ENCODE assay signal across 10 cellular contexts in genomic region chr9:41113348-41113747, GRCh38. TPM values are rescaled to one million over a fixed set of nuclear protein-coding genes. Genes with fewer than 3 reads are reported as not detected.
DNase-seq lines count a peak whose midpoint lies in the region; ATAC-seq and TF ChIP-seq lines count a peak whose summit lies in the region.
"Not testable (repeated sequence)": the region's sequence is repeated elsewhere in the genome, so short reads cannot be mapped to it uniquely, and the experiment has no call there.
"Had no signal": no experiment of that assay in that cellular context is flagged by ENCODE, and none has a peak within 500 bp of the region (broad histone marks: within the 10 kb centered on the region; RNA-seq: fewer than 3 reads in every experiment).

No MANE protein-coding gene starts in this region.

- not testable (repeated sequence) for H3K27ac ChIP-seq in upper lobe of left lung

- no CpG with 5 or more reads among the region's 14 CpGs for WGBS in upper lobe of left lung, 2 donors

- TF ChIP-seq EP300 in upper lobe of left lung (IDR thresholded peaks at IDR 0.05) = not testable (repeated sequence)

- not testable (repeated sequence) for H3K27me3 ChIP-seq in upper lobe of left lung

- H3K4me3 Mint-ChIP-seq in activated CD4-positive, alpha-beta T cell treated with anti-CD3 and anti-CD28 coated beads for 36 hours; activated CD8-positive, alpha-beta memory T cell treated with anti-CD3 and anti-CD28 coated beads, Interleukin-2, amount 10 ng/mL, durations not matched to agents 7 days and 5 days; activated naive CD8-positive, alpha-beta T cell treated with anti-CD3 and anti-CD28 coated beads, Interleukin-2, amount 10 ng/mL, durations not matched to agents 7 days and 5 days; stimulated activated effector memory CD8-positive, alpha-beta T cell treated with anti-CD3 and anti-CD28 coated beads, Interleukin-12 subunit alpha, Interleukin-12 subunit beta, amount 100 ng/mL, for 72 hours: not testable (repeated sequence)

- H3K9me3 Mint-ChIP-seq in activated CD4-positive, alpha-beta T cell treated with anti-CD3 and anti-CD28 coated beads for 36 hours (ENCODE audit: low read depth); activated CD8-positive, alpha-beta memory T cell treated with anti-CD3 and anti-CD28 coated beads, Interleukin-2, amount 10 ng/mL, durations not matched to agents 7 days and 5 days (ENCODE audit: low read depth); activated naive CD8-positive, alpha-beta T cell treated with anti-CD3 and anti-CD28 coated beads, Interleukin-2, amount 10 ng/mL, durations not matched to agents 7 days and 5 days; stimulated activated effector memory CD8-positive, alpha-beta T cell treated with anti-CD3 and anti-CD28 coated beads, Interleukin-12 subunit alpha, Interleukin-12 subunit beta, amount 100 ng/mL, for 72 hours: not testable (repeated sequence)

- intact Hi-C loops in activated CD4-positive, alpha-beta T cell treated with anti-CD3 and anti-CD28 coated beads for 36 hours (cut with DNase I, micrococcal nuclease) = not testable (repeated sequence)

- CTCF ChIA-PET in activated CD4-positive, alpha-beta T cell treated with anti-CD3 and anti-CD28 coated beads for 36 hours (lab: Charles Lee); activated CD8-positive, alpha-beta memory T cell treated with anti-CD3 and anti-CD28 coated beads, Interleukin-2, amount 10 ng/mL, durations not matched to agents 7 days and 5 days (lab: Charles Lee): not testable (repeated sequence)

- TF ChIP-seq CTCF in upper lobe of left lung (IDR thresholded peaks at IDR 0.05) = not testable (repeated sequence)

- TF ChIP-seq POLR2A in upper lobe of left lung (IDR thresholded peaks at IDR 0.05) = not testable (repeated sequence)

- ATAC-seq in activated CD4-positive, alpha-beta T cell treated with anti-CD3 and anti-CD28 coated beads for 36 hours = peak; percentile 34
- ATAC-seq in activated CD8-positive, alpha-beta memory T cell treated with anti-CD3 and anti-CD28 coated beads, Interleukin-2, amount 10 ng/mL, durations not matched to agents 7 days and 5 days = peak; percentile 16
- ATAC-seq in activated naive CD8-positive, alpha-beta T cell treated with anti-CD3 and anti-CD28 coated beads, Interleukin-2, amount 10 ng/mL, durations not matched to agents 7 days and 5 days (ENCODE audit: low read depth) = peak; percentile 11
- ATAC-seq in stimulated activated effector memory CD8-positive, alpha-beta T cell treated with anti-CD3 and anti-CD28 coated beads, Interleukin-12 subunit alpha, Interleukin-12 subunit beta, amount 100 ng/mL, for 72 hours = peak; percentile 46
- ATAC-seq in upper lobe of left lung (ENCODE audit: low FRiP score in 2 of 2) = peak; percentile 28 to 46

- H3K36me3 ChIP-seq in upper lobe of left lung = not testable (repeated sequence)

- H3K36me3 Mint-ChIP-seq in activated CD4-positive, alpha-beta T cell treated with anti-CD3 and anti-CD28 coated beads for 36 hours (ENCODE audit: low read depth); activated CD8-positive, alpha-beta memory T cell treated with anti-CD3 and anti-CD28 coated beads, Interleukin-2, amount 10 ng/mL, durations not matched to agents 7 days and 5 days; activated naive CD8-positive, alpha-beta T cell treated with anti-CD3 and anti-CD28 coated beads, Interleukin-2, amount 10 ng/mL, durations not matched to agents 7 days and 5 days; stimulated activated effector memory CD8-positive, alpha-beta T cell treated with anti-CD3 and anti-CD28 coated beads, Interleukin-12 subunit alpha, Interleukin-12 subunit beta, amount 100 ng/mL, for 72 hours: not testable (repeated sequence)

- H3K27ac Mint-ChIP-seq in activated CD4-positive, alpha-beta T cell treated with anti-CD3 and anti-CD28 coated beads for 36 hours; activated CD8-positive, alpha-beta memory T cell treated with anti-CD3 and anti-CD28 coated beads, Interleukin-2, amount 10 ng/mL, durations not matched to agents 7 days and 5 days; activated naive CD8-positive, alpha-beta T cell treated with anti-CD3 and anti-CD28 coated beads, Interleukin-2, amount 10 ng/mL, durations not matched to agents 7 days and 5 days; stimulated activated effector memory CD8-positive, alpha-beta T cell treated with anti-CD3 and anti-CD28 coated beads, Interleukin-12 subunit alpha, Interleukin-12 subunit beta, amount 100 ng/mL, for 72 hours: not testable (repeated sequence)

- POLR2A ChIA-PET in activated CD4-positive, alpha-beta T cell treated with anti-CD3 and anti-CD28 coated beads for 36 hours (lab: Charles Lee); activated naive CD8-positive, alpha-beta T cell treated with anti-CD3 and anti-CD28 coated beads, Interleukin-2, amount 10 ng/mL, durations not matched to agents 7 days and 5 days (lab: Charles Lee): not testable (repeated sequence)

- not testable (repeated sequence) for DNase-seq in activated CD4-positive, alpha-beta T cell treated with anti-CD3 and anti-CD28 coated beads for 36 hours; activated CD8-positive, alpha-beta memory T cell treated with anti-CD3 and anti-CD28 coated beads, Interleukin-2, amount 10 ng/mL, durations not matched to agents 7 days and 5 days; activated naive CD8-positive, alpha-beta T cell treated with anti-CD3 and anti-CD28 coated beads, Interleukin-2, amount 10 ng/mL, durations not matched to agents 7 days and 5 days; stimulated activated effector memory CD8-positive, alpha-beta T cell treated with anti-CD3 and anti-CD28 coated beads, Interleukin-12 subunit alpha, Interleukin-12 subunit beta, amount 100 ng/mL, for 72 hours (ENCODE audit: low spot score in 2 of 2); upper lobe of left lung

- H3K4me3 ChIP-seq in upper lobe of left lung = not testable (repeated sequence)

- H3K27me3 Mint-ChIP-seq in activated CD4-positive, alpha-beta T cell treated with anti-CD3 and anti-CD28 coated beads for 36 hours; activated CD8-positive, alpha-beta memory T cell treated with anti-CD3 and anti-CD28 coated beads, Interleukin-2, amount 10 ng/mL, durations not matched to agents 7 days and 5 days; activated naive CD8-positive, alpha-beta T cell treated with anti-CD3 and anti-CD28 coated beads, Interleukin-2, amount 10 ng/mL, durations not matched to agents 7 days and 5 days: not testable (repeated sequence)

- not testable (repeated sequence) for H3K4me1 Mint-ChIP-seq in activated CD4-positive, alpha-beta T cell treated with anti-CD3 and anti-CD28 coated beads for 36 hours; activated CD8-positive, alpha-beta memory T cell treated with anti-CD3 and anti-CD28 coated beads, Interleukin-2, amount 10 ng/mL, durations not matched to agents 7 days and 5 days; activated naive CD8-positive, alpha-beta T cell treated with anti-CD3 and anti-CD28 coated beads, Interleukin-2, amount 10 ng/mL, durations not matched to agents 7 days and 5 days; stimulated activated effector memory CD8-positive, alpha-beta T cell treated with anti-CD3 and anti-CD28 coated beads, Interleukin-12 subunit alpha, Interleukin-12 subunit beta, amount 100 ng/mL, for 72 hours

- H3K4me1 ChIP-seq in upper lobe of left lung = not testable (repeated sequence)

- not testable (repeated sequence) for H3K9me3 ChIP-seq in upper lobe of left lung

RNA-seq across cellular contexts. Expression of gene FOXD4L6, which starts 15.1 kb away (rescaled TPM):
- total RNA-seq in activated CD4-positive, alpha-beta T cell treated with anti-CD3 and anti-CD28 coated beads for 36 hours = not detected
- not detected for total RNA-seq in activated CD8-positive, alpha-beta memory T cell treated with anti-CD3 and anti-CD28 coated beads, Interleukin-2, amount 10 ng/mL, durations not matched to agents 7 days and 5 days
- under 1 TPM in 1 of 2 experiments, not detected in 1; 0.28 TPM for total RNA-seq in activated naive CD8-positive, alpha-beta T cell treated with anti-CD3 and anti-CD28 coated beads, Interleukin-2, amount 10 ng/mL, durations not matched to agents 7 days and 5 days
- total RNA-seq in upper lobe of left lung = not detected
- total RNA-seq: A172; A673; Caco-2; CD8-positive, alpha-beta T cell; HFFc6 had no signal
